8 cellular contexts compared by ENCODE assay signal in the genomic region with DNA sequence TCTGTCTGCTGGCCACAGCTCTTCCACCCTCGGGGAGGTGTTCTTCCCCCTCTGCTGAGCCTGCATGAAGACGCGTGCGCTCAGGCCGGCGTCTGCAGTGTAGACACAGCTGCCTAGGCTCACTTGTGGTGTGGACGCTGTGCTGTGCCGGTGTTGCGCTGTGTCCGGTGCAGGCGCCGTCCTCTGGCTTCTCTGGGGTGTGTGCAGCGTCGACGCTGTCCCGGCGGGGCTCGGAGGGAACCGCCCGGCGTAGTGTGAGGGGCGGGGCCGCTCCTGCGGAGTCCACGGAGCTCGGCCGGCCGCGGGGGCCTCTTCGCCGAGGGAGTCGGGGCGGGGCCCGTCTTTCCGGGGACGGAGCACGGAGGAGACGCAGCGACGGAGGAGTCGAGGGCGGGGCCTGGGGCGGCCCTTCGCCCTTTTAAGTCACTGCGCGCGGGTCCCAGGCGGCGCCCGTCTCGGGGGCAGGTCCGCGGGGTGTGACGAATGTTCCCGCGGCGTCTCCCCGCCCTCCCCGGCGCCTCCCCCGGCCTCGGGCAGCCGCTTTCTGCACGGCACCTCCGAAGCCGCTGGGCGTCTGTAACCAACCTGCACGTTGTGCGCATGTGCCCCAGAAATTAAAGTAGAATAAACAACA. TPM values are rescaled to one million over a fixed set of nuclear protein-coding genes. Genes with fewer than 3 reads are reported as not detected.
DNase-seq lines count a peak whose midpoint lies in the region; ATAC-seq and TF ChIP-seq lines count a peak whose summit lies in the region.

No MANE protein-coding gene starts in this region.

- H3K4me3 ChIP-seq in SU-DHL-6 (ENCODE audit: insufficient read depth, low read length, poor library complexity, severe bottlenecking), result peak overlapping the region; percentile 55
- peak overlapping the region; percentile 22 to 71 (median 63) for H3K4me3 ChIP-seq in heart left ventricle

- peak overlapping the region; percentile 53 for H3K9ac ChIP-seq in SU-DHL-6 (ENCODE audit: low read length)

- H3K27ac ChIP-seq in SU-DHL-6 (ENCODE audit: low read depth, low read length) (no peak overlapping the region), heart left ventricle (peak overlapping the region in 10 of 12 donors; percentile 19 to 83 (median 60))

- ATAC-seq in GM21619 (IDR thresholded peaks at IDR 0.05; ENCODE audit: unreplicated experiment) (peak; percentile 95), heart left ventricle (peak; percentile 86 to 98 (median 96))
- ATAC-seq in activated naive CD8-positive, alpha-beta T cell treated with anti-CD3 and anti-CD28 coated beads, Interleukin-2, amount 10 ng/mL, durations not matched to agents 7 days and 5 days (ENCODE audit: low read depth), result peak; percentile 92

- peak overlapping the region; percentile 95 for H3K27ac Mint-ChIP-seq in activated naive CD8-positive, alpha-beta T cell treated with anti-CD3 and anti-CD28 coated beads, Interleukin-2, amount 10 ng/mL, durations not matched to agents 7 days and 5 days
- H3K27ac Mint-ChIP-seq in type B pancreatic cell, result peak overlapping the region; percentile 66

- H3K27me3 ChIP-seq in SU-DHL-6 (ENCODE audit: low read length) (no peaks in the 10 kb centered on the region), heart left ventricle (peaks cover 0 to 30% (median 0%) of the 10 kb centered on the region in 9 donors)

- 0 to 2% (median 1%) methylated on average over 34 to 69 of the region's 69 CpGs for WGBS in heart left ventricle, 4 donors

- H3K36me3 Mint-ChIP-seq in activated naive CD8-positive, alpha-beta T cell treated with anti-CD3 and anti-CD28 coated beads, Interleukin-2, amount 10 ng/mL, durations not matched to agents 7 days and 5 days, result peaks cover 6% of the 10 kb centered on the region
- no peaks in the 10 kb centered on the region for H3K36me3 Mint-ChIP-seq in type B pancreatic cell

- H3K36me3 ChIP-seq in SU-DHL-6 (ENCODE audit: low read length), result no peaks in the 10 kb centered on the region
- H3K36me3 ChIP-seq in heart left ventricle, result no peaks in the 10 kb centered on the region

- no peaks in the 10 kb centered on the region for H3F3A ChIP-seq in SU-DHL-6 (ENCODE audit: insufficient read depth)

- H3K4me3 Mint-ChIP-seq in activated naive CD8-positive, alpha-beta T cell treated with anti-CD3 and anti-CD28 coated beads, Interleukin-2, amount 10 ng/mL, durations not matched to agents 7 days and 5 days, result peak overlapping the region; percentile 99
- peak overlapping the region; percentile 84 for H3K4me3 Mint-ChIP-seq in type B pancreatic cell

- intact Hi-C loops in heart left ventricle (cut with DNase I) (no loop called here), posterior cingulate gyrus (cut with DNase I) (no loop called here)

- TF ChIP-seq CTCF in SU-DHL-6 (IDR thresholded peaks at IDR 0.05; ENCODE audit: insufficient read depth, low read length, poor library complexity, severe bottlenecking), result no peak
- TF ChIP-seq CTCF in heart left ventricle (IDR thresholded peaks at IDR 0.05), result no peak
- TF ChIP-seq CTCF in type B pancreatic cell (conservative IDR thresholded peaks at IDR 0.05), result no peak

- H3K4me1 ChIP-seq in heart left ventricle, result peaks cover 0 to 20% (median 11%) of the 10 kb centered on the region in 12 donors

- peak overlapping the region; percentile 95 for H2AFZ ChIP-seq in SU-DHL-6 (ENCODE audit: low read depth, low read length, severe bottlenecking)

- peaks cover under 1% of the 10 kb centered on the region for H3K27me3 Mint-ChIP-seq in activated naive CD8-positive, alpha-beta T cell treated with anti-CD3 and anti-CD28 coated beads, Interleukin-2, amount 10 ng/mL, durations not matched to agents 7 days and 5 days
- peaks cover 73% of the 10 kb centered on the region for H3K27me3 Mint-ChIP-seq in type B pancreatic cell

- H3K79me2 ChIP-seq in SU-DHL-6 (ENCODE audit: insufficient read depth, low read length), result no peaks in the 10 kb centered on the region

- no peaks in the 10 kb centered on the region for H3K9me2 ChIP-seq in SU-DHL-6 (replicated peaks; ENCODE audit: insufficient read depth, low read length)

- H3K9me3 ChIP-seq in SU-DHL-6 (ENCODE audit: insufficient read depth, low read length), result peaks cover 12% of the 10 kb centered on the region; the same call in 1 of the 2 replicates
- H3K9me3 ChIP-seq in heart left ventricle, result peaks cover 0 to 47% (median 11%) of the 10 kb centered on the region in 12 donors

- peaks cover 23% of the 10 kb centered on the region for H3K4me1 Mint-ChIP-seq in activated naive CD8-positive, alpha-beta T cell treated with anti-CD3 and anti-CD28 coated beads, Interleukin-2, amount 10 ng/mL, durations not matched to agents 7 days and 5 days
- H3K4me1 Mint-ChIP-seq in type B pancreatic cell (ENCODE audit: unreplicated experiment), result peaks cover 3% of the 10 kb centered on the region

- peaks cover 8% of the 10 kb centered on the region for H3K9me3 Mint-ChIP-seq in activated naive CD8-positive, alpha-beta T cell treated with anti-CD3 and anti-CD28 coated beads, Interleukin-2, amount 10 ng/mL, durations not matched to agents 7 days and 5 days
- peaks cover 4% of the 10 kb centered on the region for H3K9me3 Mint-ChIP-seq in type B pancreatic cell

- H4K20me1 ChIP-seq in SU-DHL-6 (ENCODE audit: low read depth, low read length), result no peaks in the 10 kb centered on the region

- peak overlapping the region; percentile 72 for H3K4me2 ChIP-seq in SU-DHL-6 (ENCODE audit: low read depth, low read length, poor library complexity, severe bottlenecking)

- peak in 1 of 2 donors; percentile 60 for TF ChIP-seq POLR2A in heart left ventricle (IDR thresholded peaks at IDR 0.05)

- POLR2A ChIA-PET in activated naive CD8-positive, alpha-beta T cell treated with anti-CD3 and anti-CD28 coated beads, Interleukin-2, amount 10 ng/mL, durations not matched to agents 7 days and 5 days (lab: Charles Lee), result interaction anchor here (0.6 to 2.1 kb wide), 9 partner anchors 11 to 497 kb away, joined by 3 to 24 read pairs (median 3); partner anchors contain the start of gene POLE

- DNase-seq in DMS79 treated with DMSO at 0.1 percent for 48 hours (lab: John Stamatoyannopoulos, UW) (peak; percentile 78), KG1 (lab: John Stamatoyannopoulos, UW) (peak; percentile 58), heart left ventricle (peak; percentile 87 to 96 (median 94)), posterior cingulate gyrus (peak; percentile 34 to 97 (median 80)), type B pancreatic cell (ENCODE audit: extremely low spot score, unreplicated experiment) (peak; percentile 84)
- DNase-seq in activated naive CD8-positive, alpha-beta T cell treated with anti-CD3 and anti-CD28 coated beads, Interleukin-2, amount 10 ng/mL, durations not matched to agents 7 days and 5 days, result peak; percentile 96

RNA-seq across cellular contexts. Expression of gene NOC4L, which starts 45.2 kb away (rescaled TPM):
- 10 to 100 TPM; 29.3 to 29.4 TPM for total RNA-seq in activated naive CD8-positive, alpha-beta T cell treated with anti-CD3 and anti-CD28 coated beads, Interleukin-2, amount 10 ng/mL, durations not matched to agents 7 days and 5 days
- total RNA-seq in heart left ventricle (10 to 100 TPM in 4 of 9 donors, 1 to 10 TPM in 5; 7.9 to 14.5 (median 9.6) TPM), type B pancreatic cell (ENCODE audit: low replicate concordance) (23.9 and 27.8 TPM in 2 replicates)
- polyA plus RNA-seq in heart left ventricle, result 10 to 100 TPM; 10.9 to 21.1 TPM

RNA-seq across cellular contexts. Expression of gene DDX51, which starts 45.4 kb away (rescaled TPM):
- total RNA-seq in activated naive CD8-positive, alpha-beta T cell treated with anti-CD3 and anti-CD28 coated beads, Interleukin-2, amount 10 ng/mL, durations not matched to agents 7 days and 5 days, result 10 to 100 TPM; 31.9 to 33.5 TPM
- total RNA-seq in heart left ventricle, result 1 to 10 TPM; 4.1 to 9.9 (median 8.5) TPM
- 10 to 100 TPM; 12.8 to 14.7 TPM for polyA plus RNA-seq in heart left ventricle
- total RNA-seq in type B pancreatic cell (ENCODE audit: low replicate concordance), result 22.1 and 30.5 TPM in 2 replicates
